32 cellular contexts compared by ENCODE assay signal in the genomic region with DNA sequence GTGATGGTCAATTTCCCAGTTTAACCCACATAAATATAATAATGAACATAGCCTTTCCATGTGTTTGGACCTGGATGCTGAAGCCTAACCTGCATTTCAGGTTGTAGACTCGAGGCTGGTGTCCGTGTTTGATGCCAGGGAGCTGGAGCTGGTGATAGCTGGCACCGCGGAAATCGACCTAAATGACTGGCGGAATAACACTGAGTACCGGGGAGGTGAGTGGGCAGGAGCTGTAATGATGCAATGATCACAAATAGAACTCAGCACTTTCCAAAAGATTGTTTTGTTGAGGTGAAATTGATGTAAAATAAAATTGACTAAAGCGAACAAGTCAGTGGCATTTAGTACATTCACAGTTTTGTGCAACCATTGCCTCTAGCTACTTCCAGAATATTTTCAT.
"Had no signal": no experiment of that assay in that cellular context is flagged by ENCODE, and none has a peak within 500 bp of the region (broad histone marks: within the 10 kb centered on the region; RNA-seq: fewer than 3 reads in every experiment).

No MANE protein-coding gene starts in this region.

- H3K4me3 Mint-ChIP-seq: activated B cell treated with CpG ODN at 0.5 μM for 24 hours; activated CD4-positive, alpha-beta memory T cell treated with anti-CD3 and anti-CD28 coated beads for 36 hours; activated naive CD4-positive, alpha-beta T cell treated with anti-CD3 and anti-CD28 coated beads, Interleukin-2, amount 10 ng/mL, durations not matched to agents 7 days and 5 days; activated naive CD8-positive, alpha-beta T cell; activated naive CD8-positive, alpha-beta T cell treated with anti-CD3 and anti-CD28 coated beads, Interleukin-2, amount 50 U/mL, for 24 hours had no signal

- H3K4me3 ChIP-seq: cardiac muscle cell, MG63, PC-9 had no signal

- FAIRE-seq: RCC 7860 had no signal

- H3K36me3 ChIP-seq: brain microvascular endothelial cell, cardiac muscle cell, MG63 had no signal

- ATAC-seq: activated naive CD8-positive, alpha-beta T cell treated with anti-CD3 and anti-CD28 coated beads, Interleukin-2, amount 50 U/mL, for 24 hours; Right ventricle myocardium inferior had no signal

- H3K27ac ChIP-seq: brain microvascular endothelial cell, cardiac muscle cell, PC-9, RWPE1, VCaP had no signal

- H3K9me3 ChIP-seq: MG63 had no signal

- H3K27me3 ChIP-seq: brain microvascular endothelial cell, cardiac muscle cell, MG63 had no signal

- H3K9me3 Mint-ChIP-seq: activated B cell treated with CpG ODN at 0.5 μM for 24 hours; activated CD4-positive, alpha-beta memory T cell treated with anti-CD3 and anti-CD28 coated beads for 36 hours; activated naive CD4-positive, alpha-beta T cell treated with anti-CD3 and anti-CD28 coated beads, Interleukin-2, amount 10 ng/mL, durations not matched to agents 7 days and 5 days; activated naive CD8-positive, alpha-beta T cell treated with anti-CD3 and anti-CD28 coated beads, Interleukin-2, amount 50 U/mL, for 24 hours had no signal

- H3K4me1 Mint-ChIP-seq: activated B cell treated with CpG ODN at 0.5 μM for 24 hours had no signal

- H3K4me2 ChIP-seq: PC-9 had no signal

- DNase-seq: activated B cell treated with CpG ODN at 0.5 μM for 24 hours; activated CD4-positive, alpha-beta memory T cell treated with anti-CD3 and anti-CD28 coated beads for 36 hours; activated CD4-positive, alpha-beta T cell treated with anti-CD3 and anti-CD28 coated beads for 4 hours; activated CD4-positive, alpha-beta T cell treated with anti-CD3 and anti-CD28 coated beads, Interleukin-2, amount 50 U/mL, for 1 hour; activated CD4-positive, CD25-positive, alpha-beta regulatory T cell treated with anti-CD3 and anti-CD28 coated beads, Interleukin-2, amount 50 U/mL, for 72 hours; activated CD8-positive, alpha-beta memory T cell treated with anti-CD3 and anti-CD28 coated beads, Interleukin-2, amount 50 U/mL, for 4 hours; activated effector memory CD4-positive, alpha-beta T cell treated with Interleukin-2 at 50 U/mL for 16 hours; activated naive CD4-positive, alpha-beta T cell treated with anti-CD3 and anti-CD28 coated beads, Interleukin-2, amount 10 ng/mL, durations not matched to agents 7 days and 5 days; activated naive CD8-positive, alpha-beta T cell treated with anti-CD3 and anti-CD28 coated beads, Interleukin-2, amount 50 U/mL, for 24 hours; activated T-cell treated with anti-CD3 and anti-CD28 coated beads for 4 hours; activated T-cell treated with anti-CD3 and anti-CD28 coated beads, Interleukin-2, amount 50 U/mL, for 48 hours; aorta; brain microvascular endothelial cell; Kasumi-1; MG63; NCI-H1048; NCI-H1436 treated with DMSO at 0.1 percent for 48 hours; NCI-H1694 treated with DMSO at 0.1 percent for 48 hours; NCI-H2029; NCI-H345; NCI-H524 treated with DMSO at 0.1 percent for 48 hours; PC-9; SW 1271; T-helper 1 cell; T-helper 2 cell; T-helper 9 cell had no signal

- H3K27ac Mint-ChIP-seq: activated B cell treated with CpG ODN at 0.5 μM for 24 hours; activated CD4-positive, alpha-beta memory T cell treated with anti-CD3 and anti-CD28 coated beads for 36 hours; activated naive CD4-positive, alpha-beta T cell treated with anti-CD3 and anti-CD28 coated beads, Interleukin-2, amount 10 ng/mL, durations not matched to agents 7 days and 5 days; activated naive CD8-positive, alpha-beta T cell; activated naive CD8-positive, alpha-beta T cell treated with anti-CD3 and anti-CD28 coated beads, Interleukin-2, amount 50 U/mL, for 24 hours had no signal

- H3K27me3 Mint-ChIP-seq: activated naive CD8-positive, alpha-beta T cell had no signal

- H3K36me3 Mint-ChIP-seq: activated CD4-positive, alpha-beta memory T cell treated with anti-CD3 and anti-CD28 coated beads for 36 hours; activated naive CD4-positive, alpha-beta T cell treated with anti-CD3 and anti-CD28 coated beads, Interleukin-2, amount 10 ng/mL, durations not matched to agents 7 days and 5 days; activated naive CD8-positive, alpha-beta T cell had no signal

- H2AFZ ChIP-seq: PC-9 had no signal
